Comparison of ENCODE assay signal across 12 cellular contexts in genomic region chr19:23436318-23436717, GRCh38. TPM values are rescaled to one million over a fixed set of nuclear protein-coding genes. Genes with fewer than 3 reads are reported as not detected.
DNase-seq lines count a peak whose midpoint lies in the region; ATAC-seq and TF ChIP-seq lines count a peak whose summit lies in the region.
"Had no signal": no experiment of that assay in that cellular context is flagged by ENCODE, and none has a peak within 500 bp of the region (broad histone marks: within the 10 kb centered on the region; RNA-seq: fewer than 3 reads in every experiment).

No MANE protein-coding gene starts in this region.

- H3K27ac ChIP-seq in left ventricle myocardium inferior (replicated peaks) (no peak overlapping the region), MM.1S (ENCODE audit: low read length) (no peak overlapping the region), tibial artery (no peak overlapping the region)

- ATAC-seq in Right ventricle myocardium inferior (no peak), GM21723 (IDR thresholded peaks at IDR 0.05; ENCODE audit: unreplicated experiment) (no peak)

- no peak overlapping the region for H3K4me3 ChIP-seq in left ventricle myocardium inferior
- no peak overlapping the region for H3K4me3 ChIP-seq in MM.1S (ENCODE audit: low read length)
- no peak overlapping the region for H3K4me3 ChIP-seq in choroid plexus epithelial cell (ENCODE audit: low read depth, low read length)
- no peak overlapping the region for H3K4me3 ChIP-seq in tibial artery

- H3K79me2 ChIP-seq in MM.1S (ENCODE audit: low read length): no peaks in the 10 kb centered on the region

- no peaks in the 10 kb centered on the region for H3K36me3 ChIP-seq in left ventricle myocardium inferior
- no peaks in the 10 kb centered on the region for H3K36me3 ChIP-seq in MM.1S (replicated peaks; ENCODE audit: insufficient read depth, low read length)
- H3K36me3 ChIP-seq in tibial artery: no peaks in the 10 kb centered on the region

- H3K9me3 ChIP-seq in left ventricle myocardium inferior (replicated peaks) (peaks cover 38% of the 10 kb centered on the region), MM.1S (replicated peaks; ENCODE audit: insufficient read depth, low read length) (no peaks in the 10 kb centered on the region; the same call in 1 of the 2 replicates), tibial artery (peaks cover 0 to 4% (median 0%) of the 10 kb centered on the region in 3 donors)

- no peaks in the 10 kb centered on the region for H3K9me2 ChIP-seq in MM.1S (replicated peaks; ENCODE audit: insufficient read depth, low read length)

- H4K20me1 ChIP-seq in MM.1S (ENCODE audit: insufficient read depth, low read length): no peaks in the 10 kb centered on the region

- H3F3A ChIP-seq in MM.1S (ENCODE audit: insufficient read depth, low read length): no peaks in the 10 kb centered on the region

- H3K9ac ChIP-seq in MM.1S (ENCODE audit: low read length): no peak overlapping the region

- no peak overlapping the region for H3K4me2 ChIP-seq in MM.1S (ENCODE audit: low read depth, low read length)

- intact Hi-C loops in left ventricle myocardium inferior (cut with micrococcal nuclease) (no loop called here), Right ventricle myocardium inferior (cut with DNase I) (no loop called here), tibial artery (cut with DNase I; ENCODE audit: low total_unique reads) (no loop called here)

- H3K27me3 ChIP-seq in left ventricle myocardium inferior (ENCODE audit: low read depth) (no peaks in the 10 kb centered on the region), MM.1S (replicated peaks; ENCODE audit: insufficient read depth, low read length) (no peaks in the 10 kb centered on the region), tibial artery (no peaks in the 10 kb centered on the region)

- TF ChIP-seq CTCF in left ventricle myocardium inferior (IDR thresholded peaks at IDR 0.05; ENCODE audit: borderline replicate concordance) (peak; percentile 34), MM.1S (IDR thresholded peaks at IDR 0.05; ENCODE audit: low read length) (peak; percentile 39), choroid plexus epithelial cell (conservative IDR thresholded peaks at IDR 0.05; ENCODE audit: low read depth, low read length) (peak; percentile 49), tibial artery (IDR thresholded peaks at IDR 0.05) (no peak)

- H3K4me1 ChIP-seq in left ventricle myocardium inferior: no peaks in the 10 kb centered on the region
- no peaks in the 10 kb centered on the region for H3K4me1 ChIP-seq in MM.1S (ENCODE audit: low read length)
- H3K4me1 ChIP-seq in tibial artery: no peaks in the 10 kb centered on the region

- no peak overlapping the region for H2AFZ ChIP-seq in MM.1S (ENCODE audit: low read length)

- DNase-seq in left ventricle myocardium inferior (no peak), Right ventricle myocardium inferior (ENCODE audit: missing footprints) (no peak), MM.1S (peak; percentile 11), choroid plexus epithelial cell (ENCODE audit: low read depth) (no peak), AG08395 (ENCODE audit: low spot score) (no peak), tibial artery (no peak)
- peak; percentile 38 for DNase-seq in stimulated activated CD8-positive, alpha-beta memory T cell treated with anti-CD3 and anti-CD28 coated beads, Interleukin-4, amount 100 ng/mL, for 48 hours
- DNase-seq: activated effector memory CD4-positive, alpha-beta T cell treated with anti-CD3 and anti-CD28 coated beads, Interleukin-2, amount 50 U/mL, for 16 hours; C1 segment of cervical spinal cord; NCI-H1092 treated with DMSO at 0.1 percent for 48 hours; stimulated activated CD4-positive, alpha-beta T cell treated with anti-CD3 and anti-CD28 coated beads, Interleukin-4, amount 100 ng/mL, for 1 hour had no signal

RNA-seq across cellular contexts. Expression of gene ZNF91, which starts 41.0 kb away (rescaled TPM):
- 101 TPM for total RNA-seq in left ventricle myocardium inferior
- total RNA-seq in Right ventricle myocardium inferior: 90.1 TPM

Comparison
In these comparisons a context has a peak if more than half of its experiments do, and no peak if none do; other contexts are left out.
1. DNase-seq: peak in MM.1S (single experiment) and stimulated activated CD8-positive, alpha-beta memory T cell treated with anti-CD3 and anti-CD28 coated beads, Interleukin-4, amount 100 ng/mL, for 48 hours (single experiment); none in left ventricle myocardium inferior (single experiment), Right ventricle myocardium inferior (single experiment), choroid plexus epithelial cell (single experiment), AG08395 (single experiment) and tibial artery (0 of 2).
2. CTCF ChIP-seq: peak in left ventricle myocardium inferior (single experiment), MM.1S (single experiment) and choroid plexus epithelial cell (single experiment); none in tibial artery (0 of 2).